16 cellular contexts compared by ENCODE assay signal in the genomic region with DNA sequence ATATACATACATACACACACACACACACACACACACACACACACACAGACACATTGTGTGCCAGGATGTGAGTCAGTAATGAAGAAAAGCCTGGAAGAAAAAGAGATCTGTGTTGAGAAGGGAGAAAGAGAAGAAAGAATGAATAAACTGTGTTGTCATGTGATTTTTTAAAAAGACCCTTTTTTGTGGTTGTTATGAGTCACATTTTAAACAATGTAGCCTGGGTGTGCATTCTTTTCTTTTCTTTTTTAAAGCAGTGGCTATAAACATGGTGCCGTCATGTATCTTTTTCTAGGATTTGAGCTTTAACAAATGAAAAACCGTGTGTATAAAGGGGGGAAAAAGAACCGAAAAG.
DNase-seq lines count a peak whose midpoint lies in the region; ATAC-seq, FAIRE-seq and TF ChIP-seq lines count a peak whose summit lies in the region.
"Had no signal": no experiment of that assay in that cellular context is flagged by ENCODE, and none has a peak within 500 bp of the region (broad histone marks: within the 10 kb centered on the region; RNA-seq: fewer than 3 reads in every experiment).

No MANE protein-coding gene starts in this region.

- H3K27ac ChIP-seq in transverse colon (peak overlapping the region; percentile 68 to 86 (median 74)), H9 (ENCODE audit: insufficient read length, low read depth, low read length) (no peak overlapping the region)
- H3K27ac ChIP-seq: 22Rv1, ovary had no signal

- H2AFZ ChIP-seq in H9 (ENCODE audit: low read length): no peak overlapping the region

- H3K27me3 ChIP-seq in bronchial epithelial cell (ENCODE audit: control insufficient read depth, insufficient read depth, low read length): no peaks in the 10 kb centered on the region
- H3K27me3 ChIP-seq in transverse colon: no peaks in the 10 kb centered on the region
- no peaks in the 10 kb centered on the region for H3K27me3 ChIP-seq in H9 (ENCODE audit: insufficient read depth, low read length)
- H3K27me3 ChIP-seq: ovary had no signal

- H4K5ac ChIP-seq in H9 (ENCODE audit: insufficient read length, low read depth, low read length): no peak overlapping the region

- H3K27ac Mint-ChIP-seq in H9: no peak overlapping the region
- H3K27ac Mint-ChIP-seq: T-helper 2 cell treated with Interferon-gamma antibody and Interleukin-4, amounts not matched to agents 5 μg/mL and 100 μg/mL, for 36 hours had no signal

- H3K4ac ChIP-seq in H9 (ENCODE audit: low read depth, low read length): no peak overlapping the region

- peaks cover 1% of the 10 kb centered on the region for H3K36me3 ChIP-seq in bronchial epithelial cell (ENCODE audit: control insufficient read depth, insufficient read depth, low read length)
- no peaks in the 10 kb centered on the region for H3K36me3 ChIP-seq in transverse colon
- H3K36me3 ChIP-seq: HAP-1, ovary had no signal

- no peaks in the 10 kb centered on the region for H4K20me1 ChIP-seq in H9 (ENCODE audit: control insufficient read depth, insufficient read depth, insufficient read length)

- in situ Hi-C loops in transverse colon (cut with MboI; ENCODE audit: low pct_ligation_motif_present in 1 of 4, low pct_unique_long_range_greater_than_20kb in 1 of 4, low sequenced_read_pairs in 3 of 4): no loop called here

- H3K23ac ChIP-seq in H9 (ENCODE audit: insufficient read length, low read depth, low read length): no peak overlapping the region

- H3K23me2 ChIP-seq in H9 (ENCODE audit: insufficient read length, low read depth, low read length, poor library complexity, severe bottlenecking): no peaks in the 10 kb centered on the region

- H3K4me1 Mint-ChIP-seq in H9: peaks cover 34 to 35% of the 10 kb centered on the region in 2 experiments

- H3K79me1 ChIP-seq in H9 (ENCODE audit: insufficient read depth, low read depth, low read length, poor library complexity, severe bottlenecking): no peaks in the 10 kb centered on the region

- peaks cover 14% of the 10 kb centered on the region for H3K27me3 Mint-ChIP-seq in H9 (ENCODE audit: low read depth)

- DNase-seq in DMS153 (lab: John Stamatoyannopoulos, UW): peak; percentile 43
- no peak for DNase-seq in DMS153 treated with DMSO at 0.1 percent for 48 hours (lab: John Stamatoyannopoulos, UW; ENCODE audit: unreplicated experiment)
- peak; percentile 78 for DNase-seq in bronchial epithelial cell (ENCODE audit: low read depth)
- no peak for DNase-seq in transverse colon
- no peak for DNase-seq in H9
- no peak for DNase-seq in sciatic nerve (ENCODE audit: low spot score)
- DNase-seq in D341Med (ENCODE audit: low spot score): no peak
- DNase-seq: NCI-H1436 treated with DMSO at 0.1 percent for 48 hours; NK-92 treated with Interleukin-12 subunit alpha and Interleukin-12 subunit beta, amount 100 ng/mL, for 24 hours; ovary had no signal

- H3K4me3 Mint-ChIP-seq in H9: no peak overlapping the region
- H3K4me3 Mint-ChIP-seq: central memory CD8-positive, alpha-beta T cell; T-helper 2 cell treated with Interferon-gamma antibody and Interleukin-4, amounts not matched to agents 5 μg/mL and 100 μg/mL, for 36 hours had no signal

- H3T11ph ChIP-seq in H9 (ENCODE audit: low read length): no peak overlapping the region

- no peak for TF ChIP-seq POLR2A in transverse colon (IDR thresholded peaks at IDR 0.05)

- H3K4me3 ChIP-seq in bronchial epithelial cell (ENCODE audit: low read depth, low read length) (no peak overlapping the region), transverse colon (no peak overlapping the region)
- H3K4me3 ChIP-seq: HAP-1, ovary had no signal

- H2BK120ac ChIP-seq in H9 (ENCODE audit: low read depth, low read length, poor library complexity, severe bottlenecking): no peak overlapping the region

- H3K14ac ChIP-seq in H9 (ENCODE audit: insufficient read depth, low read length): no peak overlapping the region

- no peak overlapping the region for H2BK15ac ChIP-seq in H9 (ENCODE audit: low read depth, low read length)

- H3K4me2 ChIP-seq in H9 (ENCODE audit: insufficient read depth, insufficient read length, low read length): no peak overlapping the region

- ATAC-seq in sciatic nerve: no peak

- H3K9me3 ChIP-seq in transverse colon: no peaks in the 10 kb centered on the region
- H3K9me3 ChIP-seq in H9 (ENCODE audit: control insufficient read depth, low read depth, low read length): no peaks in the 10 kb centered on the region
- H3K9me3 ChIP-seq: HAP-1, ovary had no signal

- no peak overlapping the region for H4K91ac ChIP-seq in H9 (ENCODE audit: insufficient read length, low read depth, low read length)

- peaks cover 0 to 9% (median 7%) of the 10 kb centered on the region in 3 experiments; a peak in 3 of 7 replicates for H3K36me3 Mint-ChIP-seq in H9 (ENCODE audit: insufficient read depth in 1 of 3, low read depth in 3 of 3)

- H3K56ac ChIP-seq in H9 (ENCODE audit: insufficient read length, low read depth, low read length): no peak overlapping the region

- no peak overlapping the region for H3K9ac ChIP-seq in H9 (ENCODE audit: extremely low read depth, insufficient read length, low read length)

- peaks cover 34 to 64% (median 48%) of the 10 kb centered on the region in 4 donors for H3K4me1 ChIP-seq in transverse colon
- H3K4me1 ChIP-seq in H9 (ENCODE audit: insufficient read depth, low read length): peaks cover under 1% of the 10 kb centered on the region; the same call in 1 of the 2 replicates

- no peak overlapping the region for H2BK12ac ChIP-seq in H9 (ENCODE audit: insufficient read length, low read depth, low read length)

- H2BK5ac ChIP-seq in H9 (ENCODE audit: insufficient read length, low read length): no peak overlapping the region

- H4K8ac ChIP-seq in H9 (replicated peaks; ENCODE audit: insufficient read length, low read depth, low read length): no peak overlapping the region

- FAIRE-seq in bronchial epithelial cell (lab: Jason Lieb, UNC) (no peak), islet of Langerhans (lab: Jason Lieb, UNC) (peak; percentile 61)
- FAIRE-seq: G401.6 had no signal

- WGBS in transverse colon (ENCODE audit: low coverage in 1 of 2), 2 donors: 16 to 31% methylated on average over 3 of the region's 3 CpGs
- no CpG with 5 or more reads among the region's 3 CpGs for WGBS in H9 (ENCODE audit: extremely low coverage, insufficient read length, low lambda C conversion rate)

- intact Hi-C loops in transverse colon (cut with DNase I; ENCODE audit: low total_unique reads): loop anchor here (2.0 to 10.0 kb wide), 3 partner anchors 85 to 158 kb away; a partner anchor contains a TSS
- intact Hi-C loops in sciatic nerve (cut with DNase I): no loop called here

- no peak overlapping the region for H2BK20ac ChIP-seq in H9 (ENCODE audit: low read depth, low read length, poor library complexity, severe bottlenecking)

- no peak for TF ChIP-seq CTCF in bronchial epithelial cell (IDR thresholded peaks at IDR 0.05; ENCODE audit: insufficient read depth, low read length, severe bottlenecking)
- TF ChIP-seq CTCF in transverse colon (IDR thresholded peaks at IDR 0.05): no peak
- no peak for TF ChIP-seq CTCF in H9 (conservative IDR thresholded peaks at IDR 0.05)

- H3K9me3 Mint-ChIP-seq in H9: no peaks in the 10 kb centered on the region
- H3K9me3 Mint-ChIP-seq: central memory CD8-positive, alpha-beta T cell; T-helper 2 cell treated with Interferon-gamma antibody and Interleukin-4, amounts not matched to agents 5 μg/mL and 100 μg/mL, for 36 hours had no signal

- TF ChIP-seq EP300 in transverse colon (IDR thresholded peaks at IDR 0.05; ENCODE audit: low read depth): no peak

- no peak overlapping the region for H2AK5ac ChIP-seq in H9 (ENCODE audit: insufficient read length, low read length)

- no peak overlapping the region for H3K18ac ChIP-seq in H9 (ENCODE audit: insufficient read length, low read depth, low read length)

- H3K79me2 ChIP-seq in H9 (ENCODE audit: insufficient read depth, low read length): no peaks in the 10 kb centered on the region

Comparison
In these comparisons a context has a peak if more than half of its experiments do, and no peak if none do; other contexts are left out.
1. DNase-seq: peak in DMS153 (single experiment) and bronchial epithelial cell (single experiment); none in DMS153 treated with DMSO at 0.1 percent for 48 hours (single experiment), transverse colon (single experiment), H9 (single experiment), sciatic nerve (single experiment) and D341Med (single experiment).